ENCODE assay signal across 26 cellular contexts in the genomic region with DNA sequence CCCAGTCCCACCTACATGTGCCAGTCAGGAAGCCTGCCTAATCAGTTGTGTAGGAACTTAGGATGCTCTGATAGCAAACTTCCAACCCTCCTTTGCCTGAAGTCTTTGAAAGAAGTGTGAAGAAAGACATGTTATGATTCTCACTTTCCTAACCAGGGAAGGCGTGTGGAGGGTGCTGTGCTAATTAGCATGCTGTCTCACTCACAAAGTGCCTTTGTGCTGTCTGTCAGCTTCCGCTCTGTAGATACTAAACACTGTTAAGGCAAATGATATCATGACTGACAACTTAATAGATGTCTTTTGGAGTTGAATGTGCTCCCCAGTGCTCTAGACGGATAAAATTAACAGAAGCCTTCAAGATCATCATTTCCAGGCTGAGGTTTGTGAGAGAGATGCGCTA.
DNase-seq lines count a peak whose midpoint lies in the region; ATAC-seq, FAIRE-seq and TF ChIP-seq lines count a peak whose summit lies in the region.
"Had no signal": no experiment of that assay in that cellular context is flagged by ENCODE, and none has a peak within 500 bp of the region (broad histone marks: within the 10 kb centered on the region; RNA-seq: fewer than 3 reads in every experiment).

No MANE protein-coding gene starts in this region.

- H3K56ac ChIP-seq in H1 (replicated peaks; ENCODE audit: insufficient read length, low read depth, low read length), result no peak overlapping the region

- H3K9ac ChIP-seq in H1 (replicated peaks in 1 of 4; ENCODE audit: extremely low read depth in 1 of 4, low read depth in 3 of 4, low read length in 3 of 4), result no peak overlapping the region

- H3K9me3 Mint-ChIP-seq in activated CD8-positive, alpha-beta T cell treated with anti-CD3 and anti-CD28 coated beads for 36 hours, result no peaks in the 10 kb centered on the region
- H3K9me3 Mint-ChIP-seq: H9 had no signal

- TF ChIP-seq CTCF in H1 (IDR thresholded peaks at IDR 0.05; ENCODE audit: control extremely low read depth in 1 of 3, insufficient read depth in 1 of 3, low read depth in 1 of 3, low read length in 3 of 3) (no peak), uterus (IDR thresholded peaks at IDR 0.05) (no peak)
- TF ChIP-seq CTCF in activated CD8-positive, alpha-beta T cell treated with anti-CD3 and anti-CD28 coated beads for 36 hours (IDR thresholded peaks at IDR 0.05), result no peak

- H3K36me3 ChIP-seq in H1 (ENCODE audit: control insufficient read depth in 2 of 4, insufficient read depth in 4 of 4, low read length in 3 of 4) (no peaks in the 10 kb centered on the region), uterus (no peaks in the 10 kb centered on the region)
- H3K36me3 ChIP-seq: BE2C, SJCRH30 had no signal

- no peak overlapping the region for H3K4ac ChIP-seq in H1 (replicated peaks; ENCODE audit: insufficient read length, low read depth, low read length)

- no peak overlapping the region for H3K27ac ChIP-seq in H1 (ENCODE audit: low read depth, low read length)
- no peak overlapping the region for H3K27ac ChIP-seq in uterus
- H3K27ac ChIP-seq: HL-60, SJCRH30 had no signal

- peak; percentile 57 for DNase-seq in Ammon's horn (ENCODE audit: low spot score)
- DNase-seq in NCI-H2227 (lab: John Stamatoyannopoulos, UW; ENCODE audit: unreplicated experiment), result peak; percentile 39
- no peak for DNase-seq in H1 (ENCODE audit: low read depth in 1 of 2, low spot score in 2 of 2)
- DNase-seq in middle frontal gyrus (ENCODE audit: extremely low spot score, low spot score), result peak; percentile 42
- no peak for DNase-seq in dermis blood vessel endothelial cell
- no peak for DNase-seq in occipital lobe (lab: John Stamatoyannopoulos, UW)
- DNase-seq in activated CD8-positive, alpha-beta T cell treated with anti-CD3 and anti-CD28 coated beads for 36 hours, result no peak
- DNase-seq in uterus, result no peak
- DNase-seq: BE2C, DMS53, EL, H9, HFFc6, KBM-7, MM.1S, NCI-H1092, NCI-H1694 treated with DMSO at 0.1 percent for 48 hours, NCI-H2081 treated with DMSO at 0.1 percent for 48 hours, NCI-H226, NCI-H510A treated with DMSO at 0.1 percent for 48 hours, OCI-M1, SJCRH30 had no signal

- H3K27me3 ChIP-seq in H1 (replicated peaks in 1 of 4; ENCODE audit: control insufficient read depth in 3 of 4, extremely low read depth in 1 of 4, insufficient read depth in 3 of 4, low read length in 3 of 4), result no peaks in the 10 kb centered on the region
- H3K27me3 ChIP-seq in uterus, result no peaks in the 10 kb centered on the region
- H3K27me3 ChIP-seq: BE2C, SJCRH30 had no signal

- no peaks in the 10 kb centered on the region for H3K36me3 Mint-ChIP-seq in activated CD8-positive, alpha-beta T cell treated with anti-CD3 and anti-CD28 coated beads for 36 hours (ENCODE audit: low read depth)

- TF ChIP-seq POLR2A in H1 (IDR thresholded peaks at IDR 0.05; ENCODE audit: control extremely low read depth in 1 of 2, low read depth in 2 of 2, low read length in 2 of 2) (no peak), uterus (IDR thresholded peaks at IDR 0.05) (no peak)

- no peak for TF ChIP-seq RAD21 in H1 (IDR thresholded peaks at IDR 0.05 in 1 of 2, conservative IDR thresholded peaks at IDR 0.05 in 1 of 2; ENCODE audit: low read depth in 2 of 2, low read length in 2 of 2)

- no peak for FAIRE-seq in H1 (lab: Jason Lieb, UNC)
- FAIRE-seq: D721Med, GM19239, RCC 7860 had no signal

- no peak overlapping the region for H3K14ac ChIP-seq in H1 (ENCODE audit: insufficient read length)

- POLR2A ChIA-PET in H1 (lab: Charles Lee; ENCODE audit: partially characterized antibody), result no interaction called here
- POLR2A ChIA-PET in activated CD8-positive, alpha-beta T cell treated with anti-CD3 and anti-CD28 coated beads for 36 hours (lab: Charles Lee), result interaction anchor here (0.6 kb wide), 1 partner anchor 277 kb away, joined by 3 read pairs; no protein-coding TSS in a partner anchor

- no peaks in the 10 kb centered on the region for H3K23me2 ChIP-seq in H1 (ENCODE audit: low read depth, low read length)

- H3K4me1 Mint-ChIP-seq in activated CD8-positive, alpha-beta T cell treated with anti-CD3 and anti-CD28 coated beads for 36 hours (ENCODE audit: low read depth), result no peaks in the 10 kb centered on the region

- H3K4me3 ChIP-seq in H1 (ENCODE audit: extremely low read depth in 1 of 4, insufficient read depth in 2 of 4, low read depth in 3 of 4, low read length in 4 of 4) (no peak overlapping the region), uterus (no peak overlapping the region)
- H3K4me3 ChIP-seq: SJCRH30 had no signal

- H3K4me2 ChIP-seq in H1 (ENCODE audit: insufficient read depth in 1 of 2, low read depth in 2 of 2, low read length in 2 of 2), result no peak overlapping the region

- no peak overlapping the region for H3K23ac ChIP-seq in H1 (ENCODE audit: insufficient read length)

- H4K5ac ChIP-seq in H1 (ENCODE audit: insufficient read length, low read depth, low read length), result no peak overlapping the region

- 0 out of 2 replicates have a peak overlapping the region, but pooled peaks have one; percentile 1 for H2BK15ac ChIP-seq in H1 (ENCODE audit: low read length)

- CTCF ChIA-PET in H1 (lab: Charles Lee; ENCODE audit: partially characterized antibody), result no interaction called here
- CTCF ChIA-PET in activated CD8-positive, alpha-beta T cell treated with anti-CD3 and anti-CD28 coated beads for 36 hours (lab: Charles Lee), result no interaction called here

- intact Hi-C loops in activated CD8-positive, alpha-beta T cell treated with anti-CD3 and anti-CD28 coated beads for 36 hours (cut with micrococcal nuclease), result no loop called here
- intact Hi-C loops in uterus (cut with DNase I; ENCODE audit: low total_unique reads), result no loop called here

- TF ChIP-seq EP300 in H1 (IDR thresholded peaks at IDR 0.05; ENCODE audit: borderline replicate concordance in 1 of 2, low read depth in 2 of 2, low read length in 2 of 2), result no peak

- no peaks in the 10 kb centered on the region for H3K9me3 ChIP-seq in H1 (ENCODE audit: insufficient read depth in 2 of 2, low read depth in 1 of 2, low read length in 1 of 2)
- H3K9me3 ChIP-seq in uterus, result no peaks in the 10 kb centered on the region
- H3K9me3 ChIP-seq: BE2C, SJCRH30 had no signal

- no peaks in the 10 kb centered on the region for H3K79me2 ChIP-seq in H1 (ENCODE audit: control insufficient read depth in 1 of 2, insufficient read depth in 2 of 2, low read length in 2 of 2)

- H3K18ac ChIP-seq in H1 (ENCODE audit: extremely low read depth, low read length), result no peak overlapping the region

- no peak overlapping the region for H3K27ac Mint-ChIP-seq in activated CD8-positive, alpha-beta T cell treated with anti-CD3 and anti-CD28 coated beads for 36 hours
- H3K27ac Mint-ChIP-seq: H9, HFFc6 had no signal

- no peaks in the 10 kb centered on the region for H3K79me1 ChIP-seq in H1 (ENCODE audit: low read depth, low read length)

- H2BK5ac ChIP-seq in H1 (ENCODE audit: low read depth, low read length), result no peak overlapping the region

- no peaks in the 10 kb centered on the region for H3K27me3 Mint-ChIP-seq in activated CD8-positive, alpha-beta T cell treated with anti-CD3 and anti-CD28 coated beads for 36 hours

- no peak overlapping the region; the same call in 1 of the 2 replicates for H2AFZ ChIP-seq in H1 (ENCODE audit: low read length)

- H2BK12ac ChIP-seq in H1 (ENCODE audit: low read depth, low read length), result no peak overlapping the region

- no peak overlapping the region for H4K91ac ChIP-seq in H1 (replicated peaks; ENCODE audit: insufficient read length, low read length)

- H2BK120ac ChIP-seq in H1 (replicated peaks; ENCODE audit: low read depth, low read length), result no peak overlapping the region

- WGBS in H1 (ENCODE audit: extremely low coverage in 1 of 2, insufficient coverage in 1 of 2, insufficient read length in 1 of 2, insufficient replicate concordance in 2 of 2, low coverage in 1 of 2, low lambda C conversion rate in 2 of 2, missing lambda C conversion rate in 1 of 2), 2 experiments, result 92% methylated on average over 4 of the region's 4 CpGs; no CpG with 5 or more reads in 1 of the 2 experiments

- H3K4me3 Mint-ChIP-seq in activated CD8-positive, alpha-beta T cell treated with anti-CD3 and anti-CD28 coated beads for 36 hours, result no peak overlapping the region
- H3K4me3 Mint-ChIP-seq: H9, HFFc6 had no signal

- no peak for ATAC-seq in activated CD8-positive, alpha-beta T cell treated with anti-CD3 and anti-CD28 coated beads for 36 hours

- H4K20me1 ChIP-seq in H1 (replicated peaks in 1 of 2; ENCODE audit: control insufficient read depth in 1 of 2, insufficient read depth in 2 of 2, low read length in 2 of 2), result no peaks in the 10 kb centered on the region

- H2AK5ac ChIP-seq in H1 (ENCODE audit: low read depth, low read length), result no peak overlapping the region

- no peak overlapping the region for H2BK20ac ChIP-seq in H1 (ENCODE audit: low read length)

- H4K8ac ChIP-seq in H1 (ENCODE audit: extremely low read depth, insufficient read depth, low read length), result no peak overlapping the region

- H3K4me1 ChIP-seq in H1 (replicated peaks in 1 of 4; ENCODE audit: control insufficient read depth in 3 of 4, insufficient read depth in 4 of 4, low read length in 3 of 4), result no peaks in the 10 kb centered on the region
- H3K4me1 ChIP-seq in uterus, result no peaks in the 10 kb centered on the region
- H3K4me1 ChIP-seq: BE2C, SJCRH30 had no signal

TF ChIP-seq in H1, 55 proteins besides CTCF, POLR2A, EP300 and RAD21 (continues in another document):
- TF ChIP-seq EGR1 (IDR thresholded peaks at IDR 0.05; ENCODE audit: borderline replicate concordance, low read depth, low read length) (no peak), TBP (IDR thresholded peaks at IDR 0.05; ENCODE audit: low read depth, low read length) (no peak), PHF8 (conservative IDR thresholded peaks at IDR 0.05; ENCODE audit: low read depth, low read length) (no peak), CHD1 (IDR thresholded peaks at IDR 0.05; ENCODE audit: low read depth, low read length) (no peak), CEBPB (IDR thresholded peaks at IDR 0.05; ENCODE audit: low read depth, low read length) (no peak), SRF (IDR thresholded peaks at IDR 0.05; ENCODE audit: low read depth, low read length) (no peak), RXRA (IDR thresholded peaks at IDR 0.05; ENCODE audit: insufficient read depth, low read depth, low read length) (no peak), RNF2 (IDR thresholded peaks at IDR 0.05; ENCODE audit: borderline replicate concordance, low read depth, low read length, missing control alignments, poor library complexity, severe bottlenecking) (no peak)
- TF ChIP-seq, protein P1, sequence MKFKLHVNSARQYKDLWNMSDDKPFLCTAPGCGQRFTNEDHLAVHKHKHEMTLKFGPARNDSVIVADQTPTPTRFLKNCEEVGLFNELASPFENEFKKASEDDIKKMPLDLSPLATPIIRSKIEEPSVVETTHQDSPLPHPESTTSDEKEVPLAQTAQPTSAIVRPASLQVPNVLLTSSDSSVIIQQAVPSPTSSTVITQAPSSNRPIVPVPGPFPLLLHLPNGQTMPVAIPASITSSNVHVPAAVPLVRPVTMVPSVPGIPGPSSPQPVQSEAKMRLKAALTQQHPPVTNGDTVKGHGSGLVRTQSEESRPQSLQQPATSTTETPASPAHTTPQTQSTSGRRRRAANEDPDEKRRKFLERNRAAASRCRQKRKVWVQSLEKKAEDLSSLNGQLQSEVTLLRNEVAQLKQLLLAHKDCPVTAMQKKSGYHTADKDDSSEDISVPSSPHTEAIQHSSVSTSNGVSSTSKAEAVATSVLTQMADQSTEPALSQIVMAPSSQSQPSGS (IDR thresholded peaks at IDR 0.05; ENCODE audit: low read length), result no peak

Comparison
In these comparisons a context has a peak if more than half of its experiments do, and no peak if none do; other contexts are left out.
1. DNase-seq: peak in Ammon's horn (single experiment), NCI-H2227 (single experiment) and middle frontal gyrus (single experiment); none in H1 (0 of 2), dermis blood vessel endothelial cell (single experiment), occipital lobe (single experiment), activated CD8-positive, alpha-beta T cell treated with anti-CD3 and anti-CD28 coated beads for 36 hours (single experiment) and uterus (0 of 2).